In genomic region chr17:81877569-81877968, GRCh38 we compare ENCODE assay signal across 2 cellular contexts.
A peak's percentile ranks its signal among the peaks of the same experiment; 100 is the strongest.
TF ChIP-seq lines count a peak whose summit lies in the region.

No MANE protein-coding gene starts in this region.

TF ChIP-seq in IMR-90, 13 proteins besides CTCF, POLR2A, EP300 and RAD21:
- no peak for TF ChIP-seq MXI1 (IDR thresholded peaks at IDR 0.05; ENCODE audit: borderline replicate concordance, low read depth, low read length)
- no peak for TF ChIP-seq SMC3 (IDR thresholded peaks at IDR 0.05; ENCODE audit: low read depth, low read length)
- no peak for TF ChIP-seq MAFK (IDR thresholded peaks at IDR 0.05; ENCODE audit: low read depth, low read length)
- no peak for TF ChIP-seq NFE2L2 (IDR thresholded peaks at IDR 0.05; ENCODE audit: low read depth, low read length)
- TF ChIP-seq RFX5 (IDR thresholded peaks at IDR 0.05; ENCODE audit: low read depth, low read length), result no peak

TF ChIP-seq in K562, 482 proteins besides CTCF, POLR2A, EP300 and RAD21:
- TF ChIP-seq XRCC4 (IDR thresholded peaks at IDR 0.05; ENCODE audit: extremely low read depth, insufficient read depth, insufficient read length), result no peak
- no peak for TF ChIP-seq GABPB2 (CRISPR knock-in tag; conservative IDR thresholded peaks at IDR 0.05)
- no peak for TF ChIP-seq POLR2AphosphoS2 (IDR thresholded peaks at IDR 0.05; ENCODE audit: low read length)
- peak; percentile 37; the same call in 1 of the 2 replicates for TF ChIP-seq SUPT5H (IDR thresholded peaks at IDR 0.05)
- no peak for TF ChIP-seq SIN3B (IDR thresholded peaks at IDR 0.05; ENCODE audit: low read depth)
- TF ChIP-seq TAF15 (IDR thresholded peaks at IDR 0.05; ENCODE audit: low read depth, low read length), result no peak
- no peak for TF ChIP-seq MEF2A (IDR thresholded peaks at IDR 0.05; ENCODE audit: control insufficient read depth, low read depth, low read length)
- TF ChIP-seq MAFG (tag; conservative IDR thresholded peaks at IDR 0.05), result no peak
- no peak for TF ChIP-seq JUN (IDR thresholded peaks at IDR 0.05; ENCODE audit: borderline replicate concordance, low read depth, low read length)
- no peak for TF ChIP-seq JUN (CRISPR knock-in tag; IDR thresholded peaks at IDR 0.05; ENCODE audit: borderline replicate concordance)
- TF ChIP-seq POLR2AphosphoS5 (IDR thresholded peaks at IDR 0.05; ENCODE audit: control insufficient read depth, insufficient read depth, low read depth, low read length), result 0 out of 2 replicates have a peak, but pooled peaks have one; percentile 13
